In genomic region chr5:64773533-64773932, GRCh38 we compare ENCODE assay signal across 12 cellular contexts. TPM values are rescaled to one million over a fixed set of nuclear protein-coding genes. Genes with fewer than 3 reads are reported as not detected.
A peak's percentile ranks its signal among the peaks of the same experiment; 100 is the strongest.
DNase-seq lines count a peak whose midpoint lies in the region; ATAC-seq and TF ChIP-seq lines count a peak whose summit lies in the region.
"Had no signal": no experiment of that assay in that cellular context is flagged by ENCODE, and none has a peak within 500 bp of the region (broad histone marks: within the 10 kb centered on the region; RNA-seq: fewer than 3 reads in every experiment).

No MANE protein-coding gene starts in this region.

- H3K9me3 ChIP-seq in uterus: no peaks in the 10 kb centered on the region

- intact Hi-C loops in uterus (cut with DNase I; ENCODE audit: low total_unique reads): no loop called here

- no peak overlapping the region for H3K4me3 ChIP-seq in uterus
- H3K4me3 ChIP-seq: GM23248 had no signal

- DNase-seq in SIG-M5 treated with dmso at 0.1 percent for 504 hours (lab: John Stamatoyannopoulos, UW; ENCODE audit: unreplicated experiment): peak; percentile 82
- no peak for DNase-seq in uterus
- no peak for DNase-seq in amygdala (lab: John Stamatoyannopoulos, UW)
- no peak for DNase-seq in SHP77 treated with DMSO at 0.1 percent for 48 hours (lab: John Stamatoyannopoulos, UW)
- no peak for DNase-seq in COLO829 (ENCODE audit: low spot score)
- DNase-seq: aorta, GM23248, left ventricle myocardium superior, NCI-H1694 had no signal

- TF ChIP-seq POLR2A in uterus (IDR thresholded peaks at IDR 0.05): no peak

- ATAC-seq in GM18519 (IDR thresholded peaks at IDR 0.05; ENCODE audit: low FRiP score, unreplicated experiment) (peak; percentile 49), GM21528 (IDR thresholded peaks at IDR 0.05; ENCODE audit: low FRiP score, unreplicated experiment) (peak; percentile 56), HG03378 (IDR thresholded peaks at IDR 0.05; ENCODE audit: unreplicated experiment) (peak; percentile 65)
- ATAC-seq: left ventricle myocardium superior had no signal

- no peak overlapping the region for H3K27ac ChIP-seq in uterus
- H3K27ac ChIP-seq: GM23248 had no signal

- H3K4me1 ChIP-seq in uterus: peaks cover 0 to 6% of the 10 kb centered on the region in 2 donors

- H3K36me3 ChIP-seq in uterus: no peaks in the 10 kb centered on the region

- TF ChIP-seq CTCF in uterus (IDR thresholded peaks at IDR 0.05): no peak

- no peaks in the 10 kb centered on the region for H3K27me3 ChIP-seq in uterus

RNA-seq across cellular contexts. Expression of gene CWC27, which starts 4.8 kb away (rescaled TPM):
- total RNA-seq in uterus: 10 to 100 TPM in 3 of 4 donors, 1 to 10 TPM in 1; 7.6 to 28.2 (median 24.2) TPM

RNA-seq across cellular contexts. Expression of gene SREK1IP1, which starts 5.0 kb away (rescaled TPM):
- total RNA-seq in uterus: 10 to 100 TPM in 3 of 4 donors, 1 to 10 TPM in 1; 3.6 to 28.4 (median 18.0) TPM
